ENCODE assay signal across 33 cellular contexts in genomic region chr7:37419496-37419895, GRCh38. TPM values are rescaled to one million over a fixed set of nuclear protein-coding genes. Genes with fewer than 3 reads are reported as not detected.
DNase-seq lines count a peak whose midpoint lies in the region; ATAC-seq and FAIRE-seq lines count a peak whose summit lies in the region.
"Had no signal": no experiment of that assay in that cellular context is flagged by ENCODE, and none has a peak within 500 bp of the region (broad histone marks: within the 10 kb centered on the region; RNA-seq: fewer than 3 reads in every experiment).

No MANE protein-coding gene starts in this region.

- no peak overlapping the region for H3K4me2 ChIP-seq in Karpas-422 (ENCODE audit: low read depth, low read length, poor library complexity, severe bottlenecking)

- no peak overlapping the region for H3K27ac ChIP-seq in Karpas-422 (ENCODE audit: low read length)
- H3K27ac ChIP-seq in small intestine (ENCODE audit: low read depth in 1 of 2, low read length in 1 of 2) = no peak overlapping the region
- H3K27ac ChIP-seq: brain microvascular endothelial cell, psoas muscle, sigmoid colon, vagina had no signal

- no peak overlapping the region for H3K27ac Mint-ChIP-seq in activated CD4-positive, alpha-beta T cell treated with anti-CD3 and anti-CD28 coated beads for 36 hours
- peak overlapping the region; percentile 72 for H3K27ac Mint-ChIP-seq in T-helper 17 cell
- peak overlapping the region; percentile 9 for H3K27ac Mint-ChIP-seq in stimulated activated naive B cell treated with anti-CD40 and anti-IgM and Interleukin-4, amounts not matched to agents 10 μg/mL and 1 μg/mL and 100 μg/mL, for 72 hours
- H3K27ac Mint-ChIP-seq: CD8-positive, alpha-beta T cell had no signal

- H3K4me3 ChIP-seq in Karpas-422 (ENCODE audit: low read length) = no peak overlapping the region
- H3K4me3 ChIP-seq in small intestine (ENCODE audit: low read depth in 1 of 2, low read length in 2 of 2) = no peak overlapping the region
- H3K4me3 ChIP-seq: psoas muscle, sigmoid colon, testis, vagina had no signal

- no peaks in the 10 kb centered on the region for H3K36me3 ChIP-seq in Karpas-422 (ENCODE audit: insufficient read depth, low read length)
- H3K36me3 ChIP-seq in small intestine (ENCODE audit: control insufficient read depth in 2 of 2, insufficient read depth in 2 of 2, low read length in 2 of 2) = no peaks in the 10 kb centered on the region
- H3K36me3 ChIP-seq: brain microvascular endothelial cell, sigmoid colon, vagina had no signal

- H4K20me1 ChIP-seq in Karpas-422 (ENCODE audit: insufficient read depth, low read depth, low read length) = no peaks in the 10 kb centered on the region; the same call in 1 of the 2 replicates

- H3K4me1 ChIP-seq in Karpas-422 (ENCODE audit: low read length) (no peaks in the 10 kb centered on the region), small intestine (ENCODE audit: control insufficient read depth in 2 of 2, insufficient read depth in 1 of 2, low read depth in 1 of 2, low read length in 1 of 2) (no peaks in the 10 kb centered on the region)
- H3K4me1 ChIP-seq: psoas muscle had no signal

- H3K9me2 ChIP-seq in Karpas-422 (replicated peaks; ENCODE audit: insufficient read depth, low read length) = no peaks in the 10 kb centered on the region

- H3K9me3 ChIP-seq in Karpas-422 (ENCODE audit: low read length) = no peaks in the 10 kb centered on the region
- H3K9me3 ChIP-seq in T-helper 17 cell (ENCODE audit: control insufficient read depth, low read length, poor library complexity, severe bottlenecking) = no peaks in the 10 kb centered on the region
- no peaks in the 10 kb centered on the region for H3K9me3 ChIP-seq in small intestine (ENCODE audit: control insufficient read depth, low read depth)
- H3K9me3 ChIP-seq: psoas muscle, sigmoid colon, testis, vagina had no signal

- FAIRE-seq in small intestine (lab: Jason Lieb, UNC) = no peak
- FAIRE-seq: H54, keratinocyte, RCC 7860, TTC549 had no signal

- H3K27me3 ChIP-seq in Karpas-422 (ENCODE audit: low read length) (no peaks in the 10 kb centered on the region), small intestine (ENCODE audit: control insufficient read depth in 2 of 2, insufficient read depth in 2 of 2, low read length in 2 of 2) (no peaks in the 10 kb centered on the region)
- H3K27me3 ChIP-seq: brain microvascular endothelial cell, sigmoid colon, testis, vagina had no signal

- CTCF ChIA-PET in activated CD4-positive, alpha-beta T cell treated with anti-CD3 and anti-CD28 coated beads for 36 hours (lab: Charles Lee) = interaction anchor here (0.7 kb wide), 1 partner anchor 11 kb away, joined by 3 read pairs; no protein-coding TSS in a partner anchor

- H3K79me2 ChIP-seq in Karpas-422 (ENCODE audit: low read length) = no peaks in the 10 kb centered on the region

- H3K9me3 Mint-ChIP-seq in activated CD4-positive, alpha-beta T cell treated with anti-CD3 and anti-CD28 coated beads for 36 hours (ENCODE audit: low read depth) = no peaks in the 10 kb centered on the region
- no peaks in the 10 kb centered on the region for H3K9me3 Mint-ChIP-seq in stimulated activated naive B cell treated with anti-CD40 and anti-IgM and Interleukin-4, amounts not matched to agents 10 μg/mL and 1 μg/mL and 100 μg/mL, for 72 hours
- H3K9me3 Mint-ChIP-seq: activated T-cell treated with anti-CD3 and anti-CD28 coated beads, Interleukin-2, amount 50 U/mL, for 4 hours; CD8-positive, alpha-beta T cell; naive thymus-derived CD8-positive, alpha-beta T cell; T-cell had no signal

- peak; percentile 37 for ATAC-seq in activated CD4-positive, alpha-beta T cell treated with anti-CD3 and anti-CD28 coated beads for 36 hours
- ATAC-seq in T-helper 17 cell (no peak), GM19467 (IDR thresholded peaks at IDR 0.05; ENCODE audit: unreplicated experiment) (no peak)
- peak; percentile 85 to 91 for ATAC-seq in stimulated activated naive B cell treated with anti-CD40 and anti-IgM and Interleukin-4, amounts not matched to agents 10 μg/mL and 1 μg/mL and 100 μg/mL, for 72 hours (replicated peaks)
- no peak for ATAC-seq in stimulated activated naive CD8-positive, alpha-beta T cell treated with anti-CD3 and anti-CD28 coated beads, Interleukin-15, Interleukin-2, amounts not matched to agents 100 U/mL and 50 U/mL, for 24 hours
- ATAC-seq: activated T-cell treated with anti-CD3 and anti-CD28 coated beads, Interleukin-2, amount 50 U/mL, for 4 hours; CD8-positive, alpha-beta T cell; left ventricle myocardium superior; naive thymus-derived CD8-positive, alpha-beta T cell; psoas muscle had no signal

- DNase-seq in activated CD4-positive, alpha-beta T cell treated with anti-CD3 and anti-CD28 coated beads for 36 hours = no peak
- DNase-seq in activated CD4-positive, alpha-beta T cell treated with anti-CD3 and anti-CD28 coated beads, Interleukin-2, amount 50 U/mL, for 1 hour = no peak
- DNase-seq in Karpas-422 (peak; percentile 54), T-helper 17 cell (no peak), small intestine (no peak)
- no peak for DNase-seq in stimulated activated naive B cell treated with anti-CD40 and anti-IgM and Interleukin-4, amounts not matched to agents 10 μg/mL and 1 μg/mL and 100 μg/mL, for 72 hours
- no peak for DNase-seq in stimulated activated naive CD8-positive, alpha-beta T cell treated with anti-CD3 and anti-CD28 coated beads, Interleukin-15, Interleukin-2, amounts not matched to agents 100 U/mL and 50 U/mL, for 24 hours
- DNase-seq: activated CD4-positive, alpha-beta T cell treated with anti-CD3 and anti-CD28 coated beads for 48 hours; activated naive CD4-positive, alpha-beta T cell; activated T-cell treated with anti-CD3 and anti-CD28 coated beads, Interleukin-2, amount 50 U/mL, for 4 hours; amniotic stem cell; brain microvascular endothelial cell; CD8-positive, alpha-beta T cell; left ventricle myocardium superior; MM.1S; naive thymus-derived CD8-positive, alpha-beta T cell; NCI-H1694 treated with DMSO at 0.1 percent for 48 hours; NCI-H526; occipital lobe; psoas muscle; SIG-M5; sigmoid colon; stimulated activated CD4-positive, alpha-beta T cell treated with anti-CD3 and anti-CD28 coated beads, Interleukin-4, amount 100 ng/mL, for 4 hours; stimulated activated naive CD4-positive, alpha-beta T cell treated with Interleukin-2 at 50 U/mL for 16 hours; T-cell; testis had no signal

- H2AFZ ChIP-seq in Karpas-422 (ENCODE audit: low read length) = no peak overlapping the region

- intact Hi-C loops in activated CD4-positive, alpha-beta T cell treated with anti-CD3 and anti-CD28 coated beads for 36 hours (cut with DNase I, micrococcal nuclease) = no loop called here

- peaks cover 60% of the 10 kb centered on the region for H3K4me1 Mint-ChIP-seq in activated CD4-positive, alpha-beta T cell treated with anti-CD3 and anti-CD28 coated beads for 36 hours
- H3K4me1 Mint-ChIP-seq in T-helper 17 cell = peaks cover 34% of the 10 kb centered on the region
- H3K4me1 Mint-ChIP-seq in stimulated activated naive B cell treated with anti-CD40 and anti-IgM and Interleukin-4, amounts not matched to agents 10 μg/mL and 1 μg/mL and 100 μg/mL, for 72 hours = peaks cover 32 to 52% of the 10 kb centered on the region in 2 donors

- H3K27me3 Mint-ChIP-seq in activated CD4-positive, alpha-beta T cell treated with anti-CD3 and anti-CD28 coated beads for 36 hours = no peaks in the 10 kb centered on the region
- H3K27me3 Mint-ChIP-seq in T-helper 17 cell = no peaks in the 10 kb centered on the region
- H3K27me3 Mint-ChIP-seq in stimulated activated naive B cell treated with anti-CD40 and anti-IgM and Interleukin-4, amounts not matched to agents 10 μg/mL and 1 μg/mL and 100 μg/mL, for 72 hours = no peaks in the 10 kb centered on the region
- H3K27me3 Mint-ChIP-seq: naive thymus-derived CD8-positive, alpha-beta T cell; T-cell had no signal

- no peak overlapping the region for H3K4me3 Mint-ChIP-seq in activated CD4-positive, alpha-beta T cell treated with anti-CD3 and anti-CD28 coated beads for 36 hours
- peak overlapping the region; percentile 28 for H3K4me3 Mint-ChIP-seq in T-helper 17 cell
- no peak overlapping the region for H3K4me3 Mint-ChIP-seq in stimulated activated naive B cell treated with anti-CD40 and anti-IgM and Interleukin-4, amounts not matched to agents 10 μg/mL and 1 μg/mL and 100 μg/mL, for 72 hours
- H3K4me3 Mint-ChIP-seq: activated T-cell treated with anti-CD3 and anti-CD28 coated beads, Interleukin-2, amount 50 U/mL, for 4 hours; CD8-positive, alpha-beta T cell; naive thymus-derived CD8-positive, alpha-beta T cell; T-cell had no signal

- POLR2A ChIA-PET in activated CD4-positive, alpha-beta T cell treated with anti-CD3 and anti-CD28 coated beads for 36 hours (lab: Charles Lee) = no interaction called here

- peaks cover 7% of the 10 kb centered on the region for H3K36me3 Mint-ChIP-seq in activated CD4-positive, alpha-beta T cell treated with anti-CD3 and anti-CD28 coated beads for 36 hours (ENCODE audit: low read depth)
- peaks cover 2% of the 10 kb centered on the region for H3K36me3 Mint-ChIP-seq in T-helper 17 cell (ENCODE audit: low read depth)
- peaks cover 1 to 8% of the 10 kb centered on the region in 2 donors for H3K36me3 Mint-ChIP-seq in stimulated activated naive B cell treated with anti-CD40 and anti-IgM and Interleukin-4, amounts not matched to agents 10 μg/mL and 1 μg/mL and 100 μg/mL, for 72 hours

- no peak overlapping the region for H3K9ac ChIP-seq in Karpas-422 (ENCODE audit: low read length)

RNA-seq across cellular contexts. Expression of gene ELMO1, which starts 29.2 kb away (rescaled TPM):
- 100 to 1,000 TPM in 1 of 2 experiments, 10 to 100 TPM in 1; 96.2 to 173 TPM for total RNA-seq in activated CD4-positive, alpha-beta T cell treated with anti-CD3 and anti-CD28 coated beads for 36 hours
- 87.7 and 137 TPM in 2 replicates for total RNA-seq in Karpas-422 (2014; rRNA removed; shearing (Covaris generic); ENCODE audit: low replicate concordance)
- 100 to 1,000 TPM; 160 to 169 TPM for total RNA-seq in T-helper 17 cell
- 1 to 10 TPM; 1.8 to 9.3 (median 7.8) TPM for polyA plus RNA-seq in small intestine
- polyA plus RNA-seq: fibroblast of lung, keratinocyte had no signal

Comparison
In these comparisons a context has a peak if more than half of its experiments do, and no peak if none do; other contexts are left out.
1. ATAC-seq: peak in activated CD4-positive, alpha-beta T cell treated with anti-CD3 and anti-CD28 coated beads for 36 hours (single experiment) and stimulated activated naive B cell treated with anti-CD40 and anti-IgM and Interleukin-4, amounts not matched to agents 10 μg/mL and 1 μg/mL and 100 μg/mL, for 72 hours (2 of 2); none in T-helper 17 cell (single experiment), GM19467 (single experiment) and stimulated activated naive CD8-positive, alpha-beta T cell treated with anti-CD3 and anti-CD28 coated beads, Interleukin-15, Interleukin-2, amounts not matched to agents 100 U/mL and 50 U/mL, for 24 hours (single experiment).